ENCODE assay signal across 9 cellular contexts in genomic region chr9:37938121-37938906, GRCh38. TPM values are rescaled to one million over a fixed set of nuclear protein-coding genes. Genes with fewer than 3 reads are reported as not detected.
A peak's percentile ranks its signal among the peaks of the same experiment; 100 is the strongest.
DNase-seq lines count a peak whose midpoint lies in the region; ATAC-seq, FAIRE-seq and TF ChIP-seq lines count a peak whose summit lies in the region.
"Had no signal": no experiment of that assay in that cellular context is flagged by ENCODE, and none has a peak within 500 bp of the region (broad histone marks: within the 10 kb centered on the region; RNA-seq: fewer than 3 reads in every experiment).

No MANE protein-coding gene starts in this region.

- CTCF ChIA-PET in K562 (lab: Yijun Ruan, JAX; ENCODE audit: low intra/inter-chr PET ratio), result no interaction called here

- H3K79me2 ChIP-seq in K562 (ENCODE audit: control insufficient read depth, insufficient read depth, low read length), result no peaks in the 10 kb centered on the region

- in situ Hi-C loops in K562 (cut with MboI), result no loop called here

- no TSS peak for BruUV-seq in K562 (replicated peaks; lab: Mats Ljungman, UMichigan)

- intact Hi-C loops in K562 (cut with micrococcal nuclease), result no loop called here

- H3K9ac ChIP-seq in HUES64 (ENCODE audit: low read depth, low read length) (0 out of 2 replicates have a peak overlapping the region, but pooled peaks have one; percentile 3), K562 (ENCODE audit: insufficient read depth in 1 of 2, low read depth in 2 of 2, low read length in 2 of 2) (peak overlapping the region in 1 of 2 experiments; percentile 11; a peak in 2 of 4 replicates), iPS-15b (ENCODE audit: low read depth, low read length) (peak overlapping the region; percentile 37)

- FAIRE-seq in K562 (lab: Jason Lieb, UNC), result no peak

- H3K9me3 ChIP-seq in HUES64 (ENCODE audit: insufficient read depth, low read depth, low read length) (no peaks in the 10 kb centered on the region), K562 (replicated peaks; ENCODE audit: control insufficient read depth, insufficient read depth, low read depth, low read length) (no peaks in the 10 kb centered on the region), iPS-15b (ENCODE audit: control insufficient read depth, insufficient read depth, low read length) (no peaks in the 10 kb centered on the region)

- H3K36me3 ChIP-seq in HUES64 (ENCODE audit: insufficient read depth, low read length) (no peaks in the 10 kb centered on the region), K562 (ENCODE audit: control insufficient read depth, insufficient read depth, low read length) (no peaks in the 10 kb centered on the region), iPS-15b (ENCODE audit: control insufficient read depth, insufficient read depth, low read length) (no peaks in the 10 kb centered on the region)

- no peak for TF ChIP-seq RAD21 in K562 (CRISPR knock-in tag; conservative IDR thresholded peaks at IDR 0.05 in 1 of 2, IDR thresholded peaks at IDR 0.05 in 1 of 2)

- H3K4me2 ChIP-seq in K562 (ENCODE audit: insufficient read depth, low read length), result no peak overlapping the region

- peaks cover 5% of the 10 kb centered on the region; the same call in 1 of the 2 replicates for H4K20me1 ChIP-seq in K562 (replicated peaks; ENCODE audit: control insufficient read depth, insufficient read depth, low read length)

- H3K4me1 ChIP-seq in HUES64 (ENCODE audit: insufficient read depth, low read length), result peaks cover 27% of the 10 kb centered on the region; the same call in 1 of the 2 replicates
- H3K4me1 ChIP-seq in K562 (replicated peaks in 1 of 2; ENCODE audit: control insufficient read depth in 2 of 2, insufficient read depth in 2 of 2, low read length in 2 of 2), result peaks cover 17 to 20% of the 10 kb centered on the region in 2 experiments
- no peaks in the 10 kb centered on the region for H3K4me1 ChIP-seq in iPS-15b (ENCODE audit: control insufficient read depth, insufficient read depth, low read length)

- no peak for TF ChIP-seq POLR2A in K562 (conservative IDR thresholded peaks at IDR 0.05)

- TF ChIP-seq EP300 in K562 (IDR thresholded peaks at IDR 0.05; ENCODE audit: low read length), result no peak

- H3K27me3 ChIP-seq in HUES64 (ENCODE audit: insufficient read depth, low read length) (no peaks in the 10 kb centered on the region), K562 (ENCODE audit: control insufficient read depth in 2 of 2, insufficient read depth in 2 of 2, low read length in 2 of 2) (no peaks in the 10 kb centered on the region), iPS-15b (ENCODE audit: control insufficient read depth, insufficient read depth, low read length) (no peaks in the 10 kb centered on the region)

- TF ChIP-seq CTCF in K562 (IDR thresholded peaks at IDR 0.05 in 2 of 3, conservative IDR thresholded peaks at IDR 0.05 in 1 of 3; ENCODE audit: insufficient read depth in 2 of 3, low read depth in 1 of 3, low read length in 3 of 3), result no peak

- no peaks in the 10 kb centered on the region for H3K9me1 ChIP-seq in K562 (ENCODE audit: control insufficient read depth, insufficient read depth, low read length)

- peak overlapping the region; percentile 36; the same call in 1 of the 2 replicates for H3K27ac ChIP-seq in HUES64 (ENCODE audit: low read depth, low read length)
- H3K27ac ChIP-seq in K562 (ENCODE audit: extremely low read depth, low read depth, low read length), result no peak overlapping the region
- H3K27ac ChIP-seq in temporal lobe (ENCODE audit: low read depth, low read length), result peak overlapping the region; percentile 14

- H2AFZ ChIP-seq in K562 (ENCODE audit: low read depth, low read length), result no peak overlapping the region

- DNase-seq in K562 (ENCODE audit: extremely low read depth in 1 of 4, low spot score in 3 of 4) (peak in 3 of 4 experiments; percentile 27 to 32 (median 30)), superior temporal gyrus (ENCODE audit: extremely low spot score) (no peak), NCI-H1436 treated with DMSO at 0.1 percent for 48 hours (lab: John Stamatoyannopoulos, UW) (no peak)
- DNase-seq in activated naive CD4-positive, alpha-beta T cell (lab: John Stamatoyannopoulos, UW), result no peak
- no peak for DNase-seq in stimulated activated CD4-positive, alpha-beta T cell treated with anti-CD3 and anti-CD28 coated beads, Interleukin-12 subunit alpha, Interleukin-12 subunit beta, amount 100 ng/mL, for 4 hours
- DNase-seq: NCI-H748 treated with DMSO at 0.1 percent for 48 hours had no signal

- WGBS in HUES64, result 84% methylated on average over 22 of the region's 22 CpGs
- WGBS in K562 (ENCODE audit: insufficient coverage, low coverage, missing lambda C conversion rate), result 76% methylated on average over 22 of the region's 22 CpGs

- ATAC-seq in K562, result no peak

- no peak overlapping the region for H3K4me3 ChIP-seq in HUES64 (ENCODE audit: low read length)
- no peak overlapping the region for H3K4me3 ChIP-seq in K562
- H3K4me3 ChIP-seq in iPS-15b (ENCODE audit: low read depth, low read length), result no peak overlapping the region

- POLR2A ChIA-PET in K562 (lab: Yijun Ruan, JAX), result interaction anchor here (0.7 to 1.2 kb wide), 3 partner anchors 9 to 128 kb away, joined by 4 to 6 read pairs (median 4); no protein-coding TSS in a partner anchor

TF ChIP-seq in K562, 482 proteins besides CTCF, POLR2A, EP300 and RAD21:
- TF ChIP-seq JUND (IDR thresholded peaks at IDR 0.05; ENCODE audit: borderline replicate concordance, low read depth, low read length) (0 out of 2 replicates have a peak, but pooled peaks have one; percentile 12), JUND (tag; IDR thresholded peaks at IDR 0.05; ENCODE audit: borderline replicate concordance, low read depth, low read length) (no peak), CBX8 (IDR thresholded peaks at IDR 0.05; ENCODE audit: borderline replicate concordance, extremely low read depth, low read depth, low read length, poor library complexity, severe bottlenecking) (no peak)
- TF ChIP-seq, protein P1, sequence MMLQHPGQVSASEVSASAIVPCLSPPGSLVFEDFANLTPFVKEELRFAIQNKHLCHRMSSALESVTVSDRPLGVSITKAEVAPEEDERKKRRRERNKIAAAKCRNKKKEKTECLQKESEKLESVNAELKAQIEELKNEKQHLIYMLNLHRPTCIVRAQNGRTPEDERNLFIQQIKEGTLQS (IDR thresholded peaks at IDR 0.05), result 0 out of 2 replicates have a peak, but pooled peaks have one; percentile 10
- TF ChIP-seq, protein P1 (CRISPR knock-in tag; conservative IDR thresholded peaks at IDR 0.05), result no peak
- TF ChIP-seq, protein P2, sequence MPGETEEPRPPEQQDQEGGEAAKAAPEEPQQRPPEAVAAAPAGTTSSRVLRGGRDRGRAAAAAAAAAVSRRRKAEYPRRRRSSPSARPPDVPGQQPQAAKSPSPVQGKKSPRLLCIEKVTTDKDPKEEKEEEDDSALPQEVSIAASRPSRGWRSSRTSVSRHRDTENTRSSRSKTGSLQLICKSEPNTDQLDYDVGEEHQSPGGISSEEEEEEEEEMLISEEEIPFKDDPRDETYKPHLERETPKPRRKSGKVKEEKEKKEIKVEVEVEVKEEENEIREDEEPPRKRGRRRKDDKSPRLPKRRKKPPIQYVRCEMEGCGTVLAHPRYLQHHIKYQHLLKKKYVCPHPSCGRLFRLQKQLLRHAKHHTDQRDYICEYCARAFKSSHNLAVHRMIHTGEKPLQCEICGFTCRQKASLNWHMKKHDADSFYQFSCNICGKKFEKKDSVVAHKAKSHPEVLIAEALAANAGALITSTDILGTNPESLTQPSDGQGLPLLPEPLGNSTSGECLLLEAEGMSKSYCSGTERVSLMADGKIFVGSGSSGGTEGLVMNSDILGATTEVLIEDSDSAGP (CRISPR knock-in tag; IDR thresholded peaks at IDR 0.05), result no peak
TF ChIP-seq in K562: peak in this region for 2.

RNA-seq across cellular contexts. Expression of gene SLC25A51, which starts 34.4 kb away (rescaled TPM):
- 7.2 TPM for polyA plus RNA-seq in HUES64 (2013, experiment 1 of 2)
- polyA plus RNA-seq in HUES64 (2013, experiment 2 of 2), result 11.0 TPM
- 40.8 and 61.0 TPM in 2 replicates for total RNA-seq in K562 (2011; cell fraction: chromatin; rRNA removed; ENCODE audit: low replicate concordance)
- total RNA-seq in K562 (2011; cell fraction: nucleolus; rRNA removed), result 32.4 and 33.6 TPM in 2 replicates
- 35.0 and 43.8 TPM in 2 replicates for total RNA-seq in K562 (2011; cell fraction: nucleoplasm; rRNA removed)
- total RNA-seq in K562 (2014; rRNA removed), result 24.5 and 28.0 TPM in 2 replicates
- total RNA-seq in K562 (2014; rRNA removed; fragmentation: Illumina TruSeq; extraction: Trizol), result 40.7 and 44.2 TPM in 2 replicates
- 39.3 and 39.5 TPM in 2 replicates for total RNA-seq in K562 (2015; rRNA removed; fragmentation: Illumina TruSeq; extraction: Trizol)
- total RNA-seq in K562 (2021), result 31.5 and 32.9 TPM in 2 replicates
- polyA plus RNA-seq in K562 (2011; rRNA removed), result 30.6 and 37.0 TPM in 2 replicates
- 19.0 and 25.4 TPM in 2 replicates for polyA plus RNA-seq in K562 (2011; cell fraction: cytosol; rRNA removed)
- 16.1 and 21.9 TPM in 2 replicates for polyA plus RNA-seq in K562 (2011; cell fraction: nucleus; rRNA removed)
- polyA plus RNA-seq in K562 (2012), result 9.9 and 15.1 TPM in 2 replicates
- 23.2 and 23.5 TPM in 2 replicates for polyA plus RNA-seq in K562 (2014; fragmentation: Illumina TruSeq; extraction: Trizol)
- 10 to 100 TPM in 1 of 2 experiments, 1 to 10 TPM in 1; 9.1 to 10.6 TPM for polyA plus RNA-seq in K562 (2014; fragmentation: Nextera tagmentation; extraction: Ambion mirVana)
- 18.7 and 22.3 TPM in 2 replicates for polyA plus RNA-seq in K562 (2014; rRNA removed)
- 78.5 and 79.6 TPM in 2 replicates for polyA minus RNA-seq in K562 (2011; rRNA and poly(A)+ RNA removed)
- polyA minus RNA-seq in K562 (2011; cell fraction: cytosol; rRNA and poly(A)+ RNA removed), result 19.4 and 29.1 TPM in 2 replicates
- 15.5 and 23.4 TPM in 2 replicates for polyA minus RNA-seq in K562 (2011; cell fraction: nucleus; rRNA and poly(A)+ RNA removed)
- 53.6 TPM for total RNA-seq in temporal lobe

Comparison
In these comparisons a context has a peak if more than half of its experiments do, and no peak if none do; other contexts are left out.
1. DNase-seq: peak in K562 (3 of 4); none in superior temporal gyrus (single experiment), activated naive CD4-positive, alpha-beta T cell (0 of 4), NCI-H1436 treated with DMSO at 0.1 percent for 48 hours (single experiment) and stimulated activated CD4-positive, alpha-beta T cell treated with anti-CD3 and anti-CD28 coated beads, Interleukin-12 subunit alpha, Interleukin-12 subunit beta, amount 100 ng/mL, for 4 hours (single experiment).